In genomic region chr5:181194489-181195248, GRCh38 we compare ENCODE assay signal across 1 cellular context.
TF ChIP-seq lines count a peak whose summit lies in the region.

No MANE protein-coding gene starts in this region.

TF ChIP-seq in SK-N-SH, 30 proteins besides CTCF, POLR2A, EP300 and RAD21:
- TF ChIP-seq REST (IDR thresholded peaks at IDR 0.05; ENCODE audit: low read depth, low read length), result no peak
- no peak for TF ChIP-seq FOXM1 (IDR thresholded peaks at IDR 0.05; ENCODE audit: low read depth)
- no peak for TF ChIP-seq MAX (IDR thresholded peaks at IDR 0.05; ENCODE audit: low read depth)
- TF ChIP-seq, protein P1, sequence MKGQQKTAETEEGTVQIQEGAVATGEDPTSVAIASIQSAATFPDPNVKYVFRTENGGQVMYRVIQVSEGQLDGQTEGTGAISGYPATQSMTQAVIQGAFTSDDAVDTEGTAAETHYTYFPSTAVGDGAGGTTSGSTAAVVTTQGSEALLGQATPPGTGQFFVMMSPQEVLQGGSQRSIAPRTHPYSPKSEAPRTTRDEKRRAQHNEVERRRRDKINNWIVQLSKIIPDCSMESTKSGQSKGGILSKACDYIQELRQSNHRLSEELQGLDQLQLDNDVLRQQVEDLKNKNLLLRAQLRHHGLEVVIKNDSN (IDR thresholded peaks at IDR 0.05; ENCODE audit: borderline replicate concordance, low read depth), result no peak
- no peak for TF ChIP-seq POLR2AphosphoS5 (IDR thresholded peaks at IDR 0.05; ENCODE audit: low read depth, low read length)
- TF ChIP-seq, protein P2, sequence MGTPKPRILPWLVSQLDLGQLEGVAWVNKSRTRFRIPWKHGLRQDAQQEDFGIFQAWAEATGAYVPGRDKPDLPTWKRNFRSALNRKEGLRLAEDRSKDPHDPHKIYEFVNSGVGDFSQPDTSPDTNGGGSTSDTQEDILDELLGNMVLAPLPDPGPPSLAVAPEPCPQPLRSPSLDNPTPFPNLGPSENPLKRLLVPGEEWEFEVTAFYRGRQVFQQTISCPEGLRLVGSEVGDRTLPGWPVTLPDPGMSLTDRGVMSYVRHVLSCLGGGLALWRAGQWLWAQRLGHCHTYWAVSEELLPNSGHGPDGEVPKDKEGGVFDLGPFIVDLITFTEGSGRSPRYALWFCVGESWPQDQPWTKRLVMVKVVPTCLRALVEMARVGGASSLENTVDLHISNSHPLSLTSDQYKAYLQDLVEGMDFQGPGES (IDR thresholded peaks at IDR 0.05; ENCODE audit: low read depth, low read length), result no peak
- no peak for TF ChIP-seq NRF1 (IDR thresholded peaks at IDR 0.05; ENCODE audit: low read depth, low read length)
- TF ChIP-seq ZBTB33 (IDR thresholded peaks at IDR 0.05; ENCODE audit: borderline replicate concordance, low read depth), result no peak
- TF ChIP-seq CHD2 (IDR thresholded peaks at IDR 0.05; ENCODE audit: low read length, partially characterized antibody), result no peak
- TF ChIP-seq TCF12 (IDR thresholded peaks at IDR 0.05), result no peak
- no peak for TF ChIP-seq MEF2A (IDR thresholded peaks at IDR 0.05; ENCODE audit: borderline replicate concordance, low read depth)
- TF ChIP-seq SMC3 (IDR thresholded peaks at IDR 0.05; ENCODE audit: low read depth, low read length), result no peak
- TF ChIP-seq GATA2 (CRISPR knock-in tag; IDR thresholded peaks at IDR 0.05), result no peak
- TF ChIP-seq JUND (IDR thresholded peaks at IDR 0.05), result no peak
- TF ChIP-seq RCOR1 (IDR thresholded peaks at IDR 0.05; ENCODE audit: low read length), result no peak
- TF ChIP-seq SIN3A (IDR thresholded peaks at IDR 0.05; ENCODE audit: borderline replicate concordance, low read depth, low read length), result no peak
- TF ChIP-seq FOXJ3 (CRISPR knock-in tag; IDR thresholded peaks at IDR 0.05), result no peak
